ENCODE assay signal across 36 cellular contexts in the genomic region with DNA sequence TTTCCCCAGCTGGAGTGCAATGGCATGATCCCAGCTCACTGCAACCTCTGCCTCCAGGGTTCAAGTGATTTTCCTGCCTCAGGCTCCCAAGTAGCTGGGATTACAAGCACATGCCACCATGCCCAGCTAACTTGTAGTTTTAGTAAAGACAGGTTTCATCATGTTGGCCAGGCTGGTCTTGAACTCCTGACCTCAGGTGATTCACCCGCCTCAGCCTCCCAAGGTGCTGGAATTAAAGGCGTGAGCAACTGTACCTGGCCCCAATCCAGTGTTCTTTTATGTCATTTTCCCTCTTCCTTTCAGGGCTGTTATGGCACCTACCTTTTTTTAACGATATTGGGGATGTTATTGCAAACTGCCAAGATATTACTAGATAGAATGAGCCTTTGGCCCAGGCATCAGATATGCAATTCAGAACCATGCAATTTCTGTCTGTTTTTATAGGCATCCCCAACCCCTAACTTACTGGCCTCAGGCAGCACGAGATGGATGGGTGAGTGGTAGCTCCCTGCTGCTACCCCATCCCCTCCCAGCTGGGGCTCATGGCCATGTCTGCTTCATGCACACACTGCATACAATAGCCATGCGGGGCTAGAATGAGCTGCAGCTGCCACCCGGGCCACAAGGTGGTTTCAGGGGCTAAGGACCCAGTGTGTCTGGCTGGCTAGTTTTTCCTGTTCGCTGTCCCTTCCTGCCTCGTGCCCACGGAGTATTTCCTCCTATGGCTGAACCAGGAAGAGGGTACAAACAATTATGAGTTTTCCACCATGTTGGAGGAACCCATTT.
"Had no signal": no experiment of that assay in that cellular context is flagged by ENCODE, and none has a peak within 500 bp of the region (broad histone marks: within the 10 kb centered on the region; RNA-seq: fewer than 3 reads in every experiment).

No MANE protein-coding gene starts in this region.

- ATAC-seq: effector memory CD8-positive, alpha-beta T cell; left cardiac atrium; naive thymus-derived CD8-positive, alpha-beta T cell; pancreas; sciatic nerve; stimulated activated naive CD8-positive, alpha-beta T cell treated with anti-CD3 and anti-CD28 coated beads, Interleukin-15, Interleukin-2, amounts not matched to agents 100 U/mL and 50 U/mL, for 24 hours had no signal

- H3K27me3 ChIP-seq: ascending aorta, esophagus squamous epithelium, hepatocyte, pancreas, testis, transverse colon had no signal

- DNase-seq: activated CD4-positive, alpha-beta memory T cell treated with anti-CD3 and anti-CD28 coated beads for 36 hours; activated CD4-positive, alpha-beta T cell treated with anti-CD3 and anti-CD28 coated beads, Interleukin-2, amount 10 ng/mL, durations not matched to agents 24 days and 14 days; activated CD4-positive, CD25-positive, alpha-beta regulatory T cell treated with anti-CD3 and anti-CD28 coated beads, Interleukin-2, amount 50 U/mL, for 72 hours; activated CD8-positive, alpha-beta memory T cell treated with anti-CD3 and anti-CD28 coated beads, Interleukin-2, amount 50 U/mL, for 4 hours; activated effector memory CD4-positive, alpha-beta T cell treated with anti-CD3 and anti-CD28 coated beads, Interleukin-2, amount 50 U/mL, for 16 hours; activated naive CD4-positive, alpha-beta T cell treated with anti-CD3 and anti-CD28 coated beads for 36 hours; activated naive CD8-positive, alpha-beta T cell treated with anti-CD3 and anti-CD28 coated beads, Interleukin-2, amount 10 ng/mL, durations not matched to agents 7 days and 5 days; activated T-cell treated with anti-CD3 and anti-CD28 coated beads, Interleukin-2, amount 50 U/mL, for 1 hour; caudate nucleus; cortex of kidney; effector memory CD8-positive, alpha-beta T cell; esophagus squamous epithelium; glutamatergic neuron; islet precursor cell; left cardiac atrium; midbrain; naive thymus-derived CD8-positive, alpha-beta T cell; nucleus accumbens; retina; stimulated activated CD4-positive, alpha-beta T cell treated with anti-CD3 and anti-CD28 coated beads, Interleukin-12 subunit alpha, Interleukin-12 subunit beta, amount 100 ng/mL, for 4 hours; stimulated activated CD4-positive, alpha-beta T cell treated with anti-CD3 and anti-CD28 coated beads, Interleukin-4, amount 100 ng/mL, for 1 hour; stimulated activated naive CD8-positive, alpha-beta T cell treated with anti-CD3 and anti-CD28 coated beads, Interleukin-15, Interleukin-2, amounts not matched to agents 100 U/mL and 50 U/mL, for 24 hours; T-helper 9 cell; testis; transverse colon; WERI-Rb-1 had no signal

- H3K27ac ChIP-seq: ascending aorta, esophagus squamous epithelium, hepatocyte, pancreas, prostate gland, skin epidermis, testis, transverse colon, WERI-Rb-1 had no signal

- H3K4me1 ChIP-seq: ascending aorta, esophagus squamous epithelium, pancreas, prostate gland, testis, transverse colon had no signal

- H3K27ac Mint-ChIP-seq: activated CD4-positive, alpha-beta memory T cell treated with anti-CD3 and anti-CD28 coated beads for 36 hours; activated CD4-positive, alpha-beta T cell treated with anti-CD3 and anti-CD28 coated beads, Interleukin-2, amount 10 ng/mL, durations not matched to agents 24 days and 14 days; activated naive CD4-positive, alpha-beta T cell treated with anti-CD3 and anti-CD28 coated beads for 36 hours; activated naive CD8-positive, alpha-beta T cell treated with anti-CD3 and anti-CD28 coated beads, Interleukin-2, amount 10 ng/mL, durations not matched to agents 7 days and 5 days; activated T-helper 1 cell treated with anti-CD3 and anti-CD28 coated beads, Interleukin-12 subunit alpha, Interleukin-12 subunit beta, Interleukin-2, Interleukin-4 antibody, amounts not matched to agents 30 ng/mL and 10 ng/mL and 1 ng/mL, durations not matched to agents 14 hours and 24 hours and 36 hours; brain; effector memory CD8-positive, alpha-beta T cell; naive thymus-derived CD8-positive, alpha-beta T cell; T-helper 1 cell treated with Interleukin-12 subunit alpha and Interleukin-12 subunit beta and Interleukin-4 antibody, amounts not matched to agents 30 μg/mL and 1 μg/mL, for 36 hours had no signal

- H3K4me1 Mint-ChIP-seq: activated CD4-positive, alpha-beta T cell treated with anti-CD3 and anti-CD28 coated beads, Interleukin-2, amount 10 ng/mL, durations not matched to agents 24 days and 14 days; activated naive CD8-positive, alpha-beta T cell treated with anti-CD3 and anti-CD28 coated beads, Interleukin-2, amount 10 ng/mL, durations not matched to agents 7 days and 5 days; brain; naive thymus-derived CD8-positive, alpha-beta T cell; neural crest cell had no signal

- H3K4me3 ChIP-seq: ascending aorta, esophagus squamous epithelium, hepatocyte, pancreas, prostate gland, skin epidermis, testis, transverse colon had no signal

- H3K9me3 ChIP-seq: pancreas, prostate gland, testis had no signal

- H3K36me3 ChIP-seq: ascending aorta, esophagus squamous epithelium, pancreas, prostate gland, transverse colon, WERI-Rb-1 had no signal

- H3K27me3 Mint-ChIP-seq: activated CD4-positive, alpha-beta memory T cell treated with anti-CD3 and anti-CD28 coated beads for 36 hours; activated CD4-positive, alpha-beta T cell treated with anti-CD3 and anti-CD28 coated beads, Interleukin-2, amount 10 ng/mL, durations not matched to agents 24 days and 14 days; activated naive CD8-positive, alpha-beta T cell treated with anti-CD3 and anti-CD28 coated beads, Interleukin-2, amount 10 ng/mL, durations not matched to agents 7 days and 5 days; effector memory CD8-positive, alpha-beta T cell; naive thymus-derived CD8-positive, alpha-beta T cell had no signal

- H3K36me3 Mint-ChIP-seq: activated CD4-positive, alpha-beta memory T cell treated with anti-CD3 and anti-CD28 coated beads for 36 hours; activated naive CD8-positive, alpha-beta T cell treated with anti-CD3 and anti-CD28 coated beads, Interleukin-2, amount 10 ng/mL, durations not matched to agents 7 days and 5 days; brain; naive thymus-derived CD8-positive, alpha-beta T cell had no signal

- H3K4me3 Mint-ChIP-seq: activated CD4-positive, alpha-beta memory T cell treated with anti-CD3 and anti-CD28 coated beads for 36 hours; activated CD4-positive, alpha-beta T cell treated with anti-CD3 and anti-CD28 coated beads, Interleukin-2, amount 10 ng/mL, durations not matched to agents 24 days and 14 days; activated naive CD4-positive, alpha-beta T cell treated with anti-CD3 and anti-CD28 coated beads for 36 hours; activated naive CD8-positive, alpha-beta T cell treated with anti-CD3 and anti-CD28 coated beads, Interleukin-2, amount 10 ng/mL, durations not matched to agents 7 days and 5 days; activated T-helper 1 cell treated with anti-CD3 and anti-CD28 coated beads, Interleukin-12 subunit alpha, Interleukin-12 subunit beta, Interleukin-2, Interleukin-4 antibody, amounts not matched to agents 30 ng/mL and 10 ng/mL and 1 ng/mL, durations not matched to agents 14 hours and 24 hours and 36 hours; brain; effector memory CD8-positive, alpha-beta T cell; naive thymus-derived CD8-positive, alpha-beta T cell; neural crest cell; T-helper 1 cell treated with Interleukin-12 subunit alpha and Interleukin-12 subunit beta and Interleukin-4 antibody, amounts not matched to agents 30 μg/mL and 1 μg/mL, for 36 hours had no signal
